Comparison of ENCODE assay signal across 8 cellular contexts in the genomic region with DNA sequence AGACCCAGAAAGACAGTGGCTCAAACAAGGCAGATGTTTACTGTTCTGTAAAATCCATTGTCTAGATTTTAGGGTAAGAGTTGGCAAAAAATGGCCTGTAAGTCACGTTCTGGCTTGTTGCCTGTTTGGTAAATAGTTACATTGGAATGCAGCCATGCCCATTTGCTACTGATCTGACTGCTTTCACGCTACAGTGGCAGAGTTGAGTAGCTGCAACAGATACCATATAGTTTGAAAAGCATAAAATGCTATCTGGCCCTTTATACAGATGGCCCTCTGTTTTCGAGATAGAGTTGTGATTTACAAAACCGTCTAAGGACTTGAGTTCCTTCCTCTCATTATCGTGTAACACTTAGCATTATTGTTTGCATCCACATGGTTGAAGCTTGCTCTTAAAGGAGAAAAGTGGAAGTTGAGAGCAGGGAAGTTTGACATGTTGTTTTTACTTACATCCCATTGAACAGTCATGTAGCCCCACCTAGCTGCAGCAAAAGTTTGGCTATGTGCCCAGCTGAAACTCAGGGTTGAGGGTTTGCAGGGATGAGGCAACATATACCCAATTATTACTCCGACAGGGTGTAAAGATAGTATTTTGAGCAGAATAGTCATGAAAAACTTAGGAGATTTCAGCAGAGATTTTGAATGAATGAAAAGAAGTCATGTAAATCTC. TPM values are rescaled to one million over a fixed set of nuclear protein-coding genes. Genes with fewer than 3 reads are reported as not detected.
DNase-seq lines count a peak whose midpoint lies in the region; ATAC-seq and TF ChIP-seq lines count a peak whose summit lies in the region.

No MANE protein-coding gene starts in this region.

- WGBS in mammary epithelial cell (ENCODE audit: low coverage, missing lambda C conversion rate): 64% methylated on average over 5 of the region's 6 CpGs
- 36% methylated on average over 6 of the region's 6 CpGs for WGBS in liver

- H3K4me1 ChIP-seq in GM23338 (ENCODE audit: insufficient read depth) (no peaks in the 10 kb centered on the region), mammary epithelial cell (ENCODE audit: insufficient read depth, low read length) (peaks cover 9% of the 10 kb centered on the region), liver (ENCODE audit: control insufficient read depth in 4 of 4, insufficient read depth in 4 of 4, low read length in 3 of 4) (peaks cover 0 to 7% (median 3%) of the 10 kb centered on the region in 4 donors)

- no peak overlapping the region for H3K27ac Mint-ChIP-seq in GM23338
- H3K27ac Mint-ChIP-seq in effector memory CD8-positive, alpha-beta T cell: no peak overlapping the region

- H3K9ac ChIP-seq in mammary epithelial cell (ENCODE audit: insufficient read depth, low read length) (no peak overlapping the region), liver (ENCODE audit: low read depth in 1 of 2, low read length in 2 of 2) (no peak overlapping the region)

- H3K9me2 ChIP-seq in GM23338 (ENCODE audit: insufficient read depth): no peaks in the 10 kb centered on the region

- H3K4me2 ChIP-seq in GM23338 (no peak overlapping the region), mammary epithelial cell (ENCODE audit: insufficient read depth, low read depth, low read length) (peak overlapping the region; percentile 41)

- no peak overlapping the region for H3K4me3 ChIP-seq in GM23338
- H3K4me3 ChIP-seq in mammary epithelial cell (replicated peaks in 1 of 3; ENCODE audit: insufficient read depth in 1 of 3, low read depth in 2 of 3, low read length in 3 of 3): no peak overlapping the region
- H3K4me3 ChIP-seq in liver (ENCODE audit: low read depth in 1 of 3, low read length in 3 of 3): no peak overlapping the region

- TF ChIP-seq RAD21 in liver (IDR thresholded peaks at IDR 0.05): peak; percentile 33 to 40

- H3F3A ChIP-seq in GM23338 (replicated peaks; ENCODE audit: low read depth): no peaks in the 10 kb centered on the region

- H3K27me3 Mint-ChIP-seq in GM23338 (ENCODE audit: insufficient read depth, low read depth, poor library complexity): no peaks in the 10 kb centered on the region
- no peaks in the 10 kb centered on the region for H3K27me3 Mint-ChIP-seq in effector memory CD8-positive, alpha-beta T cell

- DNase-seq in AG09319 (ENCODE audit: extremely low read depth, low read depth) (peak; percentile 39), GM23338 (ENCODE audit: low spot score) (peak; percentile 18), NCI-H226 (peak; percentile 26), mammary epithelial cell (peak; percentile 40)
- DNase-seq in stimulated activated naive CD4-positive, alpha-beta T cell treated with Interleukin-2 at 50 U/mL for 16 hours (lab: John Stamatoyannopoulos, UW): no peak
- DNase-seq in effector memory CD8-positive, alpha-beta T cell: no peak

- H3K36me3 Mint-ChIP-seq in GM23338 (ENCODE audit: low read depth): peaks cover 25% of the 10 kb centered on the region; the same call in 2 of the 3 replicates
- H3K36me3 Mint-ChIP-seq in effector memory CD8-positive, alpha-beta T cell (ENCODE audit: insufficient read depth): peaks cover 22% of the 10 kb centered on the region

- in situ Hi-C loops in mammary epithelial cell (cut with MboI; ENCODE audit: low sequenced_read_pairs in 2 of 2): no loop called here

- peak; percentile 28 for TF ChIP-seq CTCF in AG09319 (IDR thresholded peaks at IDR 0.05; ENCODE audit: low read depth, low read length)
- TF ChIP-seq CTCF in GM23338 (conservative IDR thresholded peaks at IDR 0.05; ENCODE audit: low read depth in 2 of 2): peak; percentile 38 to 53; a peak in 3 of 4 replicates
- TF ChIP-seq CTCF in mammary epithelial cell (conservative IDR thresholded peaks at IDR 0.05 in 1 of 2, IDR thresholded peaks at IDR 0.05 in 1 of 2; ENCODE audit: extremely low read depth in 1 of 2, insufficient read depth in 1 of 2, low read depth in 1 of 2, low read length in 2 of 2): peak in 1 of 2 donors; percentile 26
- peak; percentile 9 for TF ChIP-seq CTCF in liver (IDR thresholded peaks at IDR 0.05; ENCODE audit: low read depth, low read length, missing input control)

- peaks cover 37% of the 10 kb centered on the region; the same call in 1 of the 2 replicates for H3K36me3 ChIP-seq in GM23338 (ENCODE audit: insufficient read depth)
- H3K36me3 ChIP-seq in mammary epithelial cell (ENCODE audit: insufficient read depth, low read length): peaks cover 20% of the 10 kb centered on the region
- peaks cover 0 to 3% (median under 1%) of the 10 kb centered on the region in 4 donors for H3K36me3 ChIP-seq in liver (ENCODE audit: control insufficient read depth in 4 of 4, insufficient read depth in 3 of 4, low read depth in 1 of 4, low read length in 3 of 4)

- H3K27ac ChIP-seq in GM23338 (ENCODE audit: low read depth): no peak overlapping the region
- no peak overlapping the region for H3K27ac ChIP-seq in mammary epithelial cell (ENCODE audit: insufficient read depth, low read depth, low read length)
- H3K27ac ChIP-seq in liver (ENCODE audit: low read depth in 1 of 2, low read length in 2 of 2): no peak overlapping the region

- ATAC-seq in GM23338 (no peak), HG03469 (IDR thresholded peaks at IDR 0.05; ENCODE audit: unreplicated experiment) (no peak)
- no peak for ATAC-seq in effector memory CD8-positive, alpha-beta T cell (replicated peaks)

- H3K79me2 ChIP-seq in GM23338 (replicated peaks; ENCODE audit: insufficient read depth) (no peaks in the 10 kb centered on the region), mammary epithelial cell (ENCODE audit: insufficient read depth, low read length) (no peaks in the 10 kb centered on the region)

- no peaks in the 10 kb centered on the region for H3K9me3 Mint-ChIP-seq in GM23338
- no peaks in the 10 kb centered on the region for H3K9me3 Mint-ChIP-seq in effector memory CD8-positive, alpha-beta T cell

- no peaks in the 10 kb centered on the region for H4K20me1 ChIP-seq in GM23338 (replicated peaks; ENCODE audit: insufficient read depth)
- no peaks in the 10 kb centered on the region for H4K20me1 ChIP-seq in mammary epithelial cell (ENCODE audit: insufficient read depth, low read length)

- no peaks in the 10 kb centered on the region for H3K9me3 ChIP-seq in mammary epithelial cell (replicated peaks; ENCODE audit: insufficient read depth, low read length)
- no peaks in the 10 kb centered on the region for H3K9me3 ChIP-seq in liver (ENCODE audit: control insufficient read depth in 4 of 4, low read length in 3 of 4)

- no peak overlapping the region for H2AFZ ChIP-seq in GM23338
- no peak overlapping the region for H2AFZ ChIP-seq in mammary epithelial cell (ENCODE audit: low read depth, low read length)

- CTCF ChIA-PET in mammary epithelial cell (lab: Charles Lee; ENCODE audit: low non-redundant PET): interaction anchor here (1.2 kb wide), 1 partner anchor 89 kb away, joined by 3 read pairs; no protein-coding TSS in a partner anchor

- H3K27me3 ChIP-seq in GM23338 (ENCODE audit: insufficient read depth) (no peaks in the 10 kb centered on the region), mammary epithelial cell (ENCODE audit: insufficient read depth, low read length) (no peaks in the 10 kb centered on the region), liver (ENCODE audit: control insufficient read depth in 4 of 4, insufficient read depth in 4 of 4, low read length in 3 of 4) (no peaks in the 10 kb centered on the region)

- H3K4me3 Mint-ChIP-seq in GM23338: no peak overlapping the region
- no peak overlapping the region for H3K4me3 Mint-ChIP-seq in effector memory CD8-positive, alpha-beta T cell

- no TSS peak for BruUV-seq in mammary epithelial cell (replicated peaks; lab: Mats Ljungman, UMichigan)

- H3K4me1 Mint-ChIP-seq in GM23338: no peaks in the 10 kb centered on the region
- no peaks in the 10 kb centered on the region for H3K4me1 Mint-ChIP-seq in effector memory CD8-positive, alpha-beta T cell (ENCODE audit: low read depth in 2 of 2)

- dilution Hi-C loops in mammary epithelial cell (cut with HindIII; ENCODE audit: low sequenced_read_pairs): no loop called here

- intact Hi-C loops in mammary epithelial cell (cut with micrococcal nuclease): no loop called here

TF ChIP-seq in GM23338, 12 proteins besides CTCF, POLR2A, EP300 and RAD21:
- TF ChIP-seq POLR2AphosphoS5 (IDR thresholded peaks at IDR 0.05; ENCODE audit: low read depth): no peak
- TF ChIP-seq, protein P1, sequence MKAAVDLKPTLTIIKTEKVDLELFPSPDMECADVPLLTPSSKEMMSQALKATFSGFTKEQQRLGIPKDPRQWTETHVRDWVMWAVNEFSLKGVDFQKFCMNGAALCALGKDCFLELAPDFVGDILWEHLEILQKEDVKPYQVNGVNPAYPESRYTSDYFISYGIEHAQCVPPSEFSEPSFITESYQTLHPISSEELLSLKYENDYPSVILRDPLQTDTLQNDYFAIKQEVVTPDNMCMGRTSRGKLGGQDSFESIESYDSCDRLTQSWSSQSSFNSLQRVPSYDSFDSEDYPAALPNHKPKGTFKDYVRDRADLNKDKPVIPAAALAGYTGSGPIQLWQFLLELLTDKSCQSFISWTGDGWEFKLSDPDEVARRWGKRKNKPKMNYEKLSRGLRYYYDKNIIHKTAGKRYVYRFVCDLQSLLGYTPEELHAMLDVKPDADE (IDR thresholded peaks at IDR 0.05): no peak
- no peak for TF ChIP-seq NANOG (IDR thresholded peaks at IDR 0.05; ENCODE audit: borderline replicate concordance)

TF ChIP-seq in liver, 16 proteins besides CTCF, POLR2A, EP300 and RAD21 (continues in another document):
- TF ChIP-seq SP1 (IDR thresholded peaks at IDR 0.05): no peak

RNA-seq across cellular contexts. Expression of a gene that starts 11.3 kb away (rescaled TPM):
- total RNA-seq in GM23338 (2014; rRNA removed; shearing (Covaris generic)): 77.6 and 80.2 TPM in 2 replicates
- polyA plus RNA-seq in GM23338 (2016; fragmentation: Nextera tagmentation; extraction: Ambion mirVana) (99.2 and 110 TPM in 2 replicates), mammary epithelial cell (30.9 TPM), liver (10 to 100 TPM; 24.6 to 37.0 TPM)
- total RNA-seq in mammary epithelial cell (10 to 100 TPM; 72.1 to 72.8 TPM), liver (10 to 100 TPM; 68.2 to 82.1 TPM)
- polyA minus RNA-seq in mammary epithelial cell: 55.6 TPM

RNA-seq across cellular contexts. Expression of a gene that starts 51.9 kb away (rescaled TPM):
- 67.4 and 72.4 TPM in 2 replicates for total RNA-seq in GM23338 (2014; rRNA removed; shearing (Covaris generic))
- polyA plus RNA-seq in GM23338 (2016; fragmentation: Nextera tagmentation; extraction: Ambion mirVana) (87.8 and 113 TPM in 2 replicates), mammary epithelial cell (12.1 TPM), liver (1 to 10 TPM; 2.4 to 5.0 TPM)
- total RNA-seq in mammary epithelial cell (10 to 100 TPM; 14.5 to 37.0 TPM), liver (10 to 100 TPM in 1 of 2 donors, 1 to 10 TPM in 1; 6.4 to 14.0 TPM)
- polyA minus RNA-seq in mammary epithelial cell: 17.0 TPM

Comparison
In these comparisons a context has a peak if more than half of its experiments do, and no peak if none do; other contexts are left out.
1. DNase-seq: peak in AG09319 (single experiment), GM23338 (single experiment), NCI-H226 (single experiment) and mammary epithelial cell (single experiment); none in stimulated activated naive CD4-positive, alpha-beta T cell treated with Interleukin-2 at 50 U/mL for 16 hours (single experiment) and effector memory CD8-positive, alpha-beta T cell (0 of 3).